In the genomic region with DNA sequence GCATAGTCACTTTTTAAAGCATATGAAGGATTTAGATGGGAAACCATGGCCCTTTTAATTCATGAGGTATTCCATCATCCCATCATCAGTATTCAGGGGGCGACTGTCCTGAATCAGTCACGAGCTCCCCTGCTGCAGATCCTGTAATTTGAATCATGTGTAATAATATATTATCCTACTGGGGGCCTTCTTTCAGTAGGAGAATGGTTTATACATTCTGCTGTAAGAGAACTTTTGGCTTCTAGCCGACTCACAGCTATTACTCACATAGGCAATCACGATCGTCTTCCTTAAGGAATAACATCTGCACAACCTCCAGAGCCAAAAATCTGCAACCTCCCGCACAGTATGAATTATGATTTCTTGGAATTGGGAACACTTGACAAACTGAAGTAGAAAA, we compare ENCODE assay signal across 12 cellular contexts.
DNase-seq lines count a peak whose midpoint lies in the region; ATAC-seq, FAIRE-seq and TF ChIP-seq lines count a peak whose summit lies in the region.
"Had no signal": no experiment of that assay in that cellular context is flagged by ENCODE, and none has a peak within 500 bp of the region (broad histone marks: within the 10 kb centered on the region; RNA-seq: fewer than 3 reads in every experiment).

No MANE protein-coding gene starts in this region.

- no peak for ATAC-seq in GM18517 (IDR thresholded peaks at IDR 0.05; ENCODE audit: unreplicated experiment)
- no peak for ATAC-seq in activated CD8-positive, alpha-beta memory T cell treated with anti-CD3 and anti-CD28 coated beads, Interleukin-2, amount 10 ng/mL, durations not matched to agents 7 days and 5 days
- ATAC-seq: stimulated activated naive B cell treated with anti-CD40 and anti-IgM and Interleukin-4, amounts not matched to agents 10 μg/mL and 1 μg/mL and 100 μg/mL, for 72 hours had no signal

- DNase-seq in LNCaP clone FGC (ENCODE audit: low read depth) = no peak
- peak; percentile 75 for DNase-seq in choroid plexus epithelial cell (ENCODE audit: low read depth)
- no peak for DNase-seq in NCI-H1436 (lab: John Stamatoyannopoulos, UW)
- no peak for DNase-seq in activated CD8-positive, alpha-beta memory T cell treated with anti-CD3 and anti-CD28 coated beads, Interleukin-2, amount 10 ng/mL, durations not matched to agents 7 days and 5 days
- no peak for DNase-seq in stimulated activated CD4-positive, alpha-beta T cell treated with anti-CD3 and anti-CD28 coated beads, Interleukin-2, amount 100 ng/mL, for 24 hours
- DNase-seq: ACHN; activated CD4-positive, alpha-beta T cell treated with anti-CD3 and anti-CD28 coated beads, Interleukin-2, amount 50 U/mL, for 4 hours; NCI-H187; stimulated activated naive B cell treated with anti-CD40 and anti-IgM and Interleukin-4, amounts not matched to agents 10 μg/mL and 1 μg/mL and 100 μg/mL, for 72 hours had no signal

- TF ChIP-seq CTCF in LNCaP clone FGC (IDR thresholded peaks at IDR 0.05; ENCODE audit: control insufficient read depth, extremely low read depth, insufficient read depth) (no peak), choroid plexus epithelial cell (conservative IDR thresholded peaks at IDR 0.05; ENCODE audit: low read depth, low read length) (no peak), nephron (IDR thresholded peaks at IDR 0.05; ENCODE audit: unreplicated experiment in 3 of 3) (no peak)

- peak overlapping the region; percentile 37; the same call in 1 of the 2 replicates for H3K4me3 ChIP-seq in LNCaP clone FGC (ENCODE audit: low read depth, low read length)
- H3K4me3 ChIP-seq in choroid plexus epithelial cell (ENCODE audit: low read depth, low read length) = no peak overlapping the region

- H3K36me3 Mint-ChIP-seq in nephron (ENCODE audit: low read depth) = no peaks in the 10 kb centered on the region
- H3K36me3 Mint-ChIP-seq in activated CD8-positive, alpha-beta memory T cell treated with anti-CD3 and anti-CD28 coated beads, Interleukin-2, amount 10 ng/mL, durations not matched to agents 7 days and 5 days = no peaks in the 10 kb centered on the region
- H3K36me3 Mint-ChIP-seq: stimulated activated naive B cell treated with anti-CD40 and anti-IgM and Interleukin-4, amounts not matched to agents 10 μg/mL and 1 μg/mL and 100 μg/mL, for 72 hours had no signal

- H3K9me3 Mint-ChIP-seq in nephron = no peaks in the 10 kb centered on the region
- no peaks in the 10 kb centered on the region for H3K9me3 Mint-ChIP-seq in activated CD8-positive, alpha-beta memory T cell treated with anti-CD3 and anti-CD28 coated beads, Interleukin-2, amount 10 ng/mL, durations not matched to agents 7 days and 5 days (ENCODE audit: low read depth)
- H3K9me3 Mint-ChIP-seq: stimulated activated naive B cell treated with anti-CD40 and anti-IgM and Interleukin-4, amounts not matched to agents 10 μg/mL and 1 μg/mL and 100 μg/mL, for 72 hours had no signal

- peak overlapping the region; percentile 94 to 97 (median 97) for H3K27ac Mint-ChIP-seq in nephron
- H3K27ac Mint-ChIP-seq in activated CD8-positive, alpha-beta memory T cell treated with anti-CD3 and anti-CD28 coated beads, Interleukin-2, amount 10 ng/mL, durations not matched to agents 7 days and 5 days = no peak overlapping the region
- H3K27ac Mint-ChIP-seq: stimulated activated naive B cell treated with anti-CD40 and anti-IgM and Interleukin-4, amounts not matched to agents 10 μg/mL and 1 μg/mL and 100 μg/mL, for 72 hours had no signal

- FAIRE-seq in A204.1 (lab: Jason Lieb, UNC) = peak; percentile 100

- H3K4me1 Mint-ChIP-seq in nephron = peaks cover 43% of the 10 kb centered on the region
- H3K4me1 Mint-ChIP-seq in activated CD8-positive, alpha-beta memory T cell treated with anti-CD3 and anti-CD28 coated beads, Interleukin-2, amount 10 ng/mL, durations not matched to agents 7 days and 5 days = no peaks in the 10 kb centered on the region
- H3K4me1 Mint-ChIP-seq: stimulated activated naive B cell treated with anti-CD40 and anti-IgM and Interleukin-4, amounts not matched to agents 10 μg/mL and 1 μg/mL and 100 μg/mL, for 72 hours had no signal

- CTCF ChIA-PET in activated CD8-positive, alpha-beta memory T cell treated with anti-CD3 and anti-CD28 coated beads, Interleukin-2, amount 10 ng/mL, durations not matched to agents 7 days and 5 days (lab: Charles Lee) = no interaction called here

- no peaks in the 10 kb centered on the region for H3K27me3 Mint-ChIP-seq in nephron (ENCODE audit: low read depth)
- no peaks in the 10 kb centered on the region for H3K27me3 Mint-ChIP-seq in activated CD8-positive, alpha-beta memory T cell treated with anti-CD3 and anti-CD28 coated beads, Interleukin-2, amount 10 ng/mL, durations not matched to agents 7 days and 5 days
- H3K27me3 Mint-ChIP-seq: stimulated activated naive B cell treated with anti-CD40 and anti-IgM and Interleukin-4, amounts not matched to agents 10 μg/mL and 1 μg/mL and 100 μg/mL, for 72 hours had no signal

- peak overlapping the region; percentile 22 to 80 (median 65) for H3K4me3 Mint-ChIP-seq in nephron
- H3K4me3 Mint-ChIP-seq in activated CD8-positive, alpha-beta memory T cell treated with anti-CD3 and anti-CD28 coated beads, Interleukin-2, amount 10 ng/mL, durations not matched to agents 7 days and 5 days = no peak overlapping the region
- H3K4me3 Mint-ChIP-seq: stimulated activated naive B cell treated with anti-CD40 and anti-IgM and Interleukin-4, amounts not matched to agents 10 μg/mL and 1 μg/mL and 100 μg/mL, for 72 hours had no signal
